8 cellular contexts compared by ENCODE assay signal in the genomic region with DNA sequence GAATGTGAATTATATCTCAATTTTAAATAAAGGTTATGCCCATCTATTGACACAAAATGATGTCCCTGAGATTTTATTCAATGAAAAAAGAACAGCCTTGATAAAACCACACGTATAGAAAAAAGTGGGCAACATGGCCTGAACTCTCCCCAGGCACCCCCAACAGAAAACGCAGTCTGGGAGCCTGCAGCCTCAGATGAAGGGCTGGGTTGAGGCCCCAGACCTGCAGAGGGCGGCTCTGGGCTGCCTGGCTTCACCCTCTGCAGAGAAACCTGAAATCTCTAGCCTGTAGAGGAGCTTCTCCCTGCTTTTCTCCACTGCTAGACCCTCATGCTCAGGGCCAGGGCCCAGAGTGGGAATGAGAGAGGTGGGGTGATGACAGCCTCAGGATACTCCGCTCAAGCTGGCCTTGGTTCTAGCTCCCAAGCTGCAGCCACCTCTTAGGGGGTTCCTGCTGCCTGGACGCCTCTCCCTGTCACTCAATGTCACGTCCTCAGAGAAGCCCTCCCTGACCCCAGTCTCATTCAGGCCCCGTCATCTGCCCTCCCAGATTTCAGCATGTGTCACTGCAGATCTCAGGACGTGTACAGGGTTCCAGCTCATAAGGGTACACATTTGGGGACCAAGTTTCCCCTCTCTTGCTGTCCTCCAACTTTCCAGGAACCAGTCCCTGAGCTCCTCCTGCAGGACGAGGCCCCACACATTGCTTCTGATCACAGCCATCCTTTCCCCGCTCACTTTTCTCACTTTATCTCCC. TPM values are rescaled to one million over a fixed set of nuclear protein-coding genes. Genes with fewer than 3 reads are reported as not detected.
DNase-seq lines count a peak whose midpoint lies in the region; ATAC-seq and TF ChIP-seq lines count a peak whose summit lies in the region.

No MANE protein-coding gene starts in this region.

- intact Hi-C loops in activated CD4-positive, alpha-beta memory T cell treated with anti-CD3 and anti-CD28 coated beads for 36 hours (cut with micrococcal nuclease) = loop anchor here (5.0 kb wide), 1 partner anchor 61 kb away; a partner anchor contains a TSS

- POLR2A ChIA-PET in activated CD4-positive, alpha-beta memory T cell treated with anti-CD3 and anti-CD28 coated beads for 36 hours (lab: Charles Lee) = interaction anchor here (0.6 to 2.4 kb wide), 5 partner anchors 9 to 221 kb away, joined by 3 to 7 read pairs (median 3); a partner anchor contains a TSS

- H3K36me3 ChIP-seq in HUES64 (ENCODE audit: insufficient read depth, low read length) = peaks cover 13% of the 10 kb centered on the region
- no peaks in the 10 kb centered on the region for H3K36me3 ChIP-seq in smooth muscle cell (ENCODE audit: low read depth)

- H3K27ac Mint-ChIP-seq in activated CD4-positive, alpha-beta memory T cell treated with anti-CD3 and anti-CD28 coated beads for 36 hours = peak overlapping the region; percentile 84

- no peaks in the 10 kb centered on the region for H3K9me3 Mint-ChIP-seq in activated CD4-positive, alpha-beta memory T cell treated with anti-CD3 and anti-CD28 coated beads for 36 hours

- H3K27me3 ChIP-seq in HUES64 (ENCODE audit: insufficient read depth, low read length) = no peaks in the 10 kb centered on the region
- no peaks in the 10 kb centered on the region for H3K27me3 ChIP-seq in foreskin keratinocyte
- no peaks in the 10 kb centered on the region for H3K27me3 ChIP-seq in smooth muscle cell (ENCODE audit: low read depth)

- H3K27ac ChIP-seq in HUES64 (ENCODE audit: low read depth, low read length) (peak overlapping the region; percentile 100), foreskin keratinocyte (no peak overlapping the region), smooth muscle cell (ENCODE audit: low read depth) (peak overlapping the region; percentile 90)

- ATAC-seq in foreskin keratinocyte (no peak), HG03196 (IDR thresholded peaks at IDR 0.05; ENCODE audit: unreplicated experiment) (no peak), HG03378 (IDR thresholded peaks at IDR 0.05; ENCODE audit: unreplicated experiment) (no peak)

- CTCF ChIA-PET in activated CD4-positive, alpha-beta memory T cell treated with anti-CD3 and anti-CD28 coated beads for 36 hours (lab: Charles Lee) = interaction anchor here (0.6 to 1.5 kb wide), 10 partner anchors 11 to 575 kb away, joined by 3 to 6 read pairs (median 4); no protein-coding TSS in a partner anchor

- H3K9ac ChIP-seq in HUES64 (ENCODE audit: low read depth, low read length) (peak overlapping the region; percentile 100), smooth muscle cell (ENCODE audit: low read depth) (peak overlapping the region; percentile 92)

- H3K36me3 Mint-ChIP-seq in activated CD4-positive, alpha-beta memory T cell treated with anti-CD3 and anti-CD28 coated beads for 36 hours = peaks cover 17% of the 10 kb centered on the region

- DNase-seq in EH (ENCODE audit: low read depth) = peak; percentile 41
- DNase-seq in activated CD4-positive, alpha-beta memory T cell treated with anti-CD3 and anti-CD28 coated beads for 36 hours = peak; percentile 49
- no peak for DNase-seq in foreskin keratinocyte
- no peak for DNase-seq in smooth muscle cell (lab: John Stamatoyannopoulos, UW; ENCODE audit: unreplicated experiment)
- no peak for DNase-seq in NK-92 (lab: John Stamatoyannopoulos, UW; ENCODE audit: unreplicated experiment)

- peaks cover 63% of the 10 kb centered on the region for H3K79me2 ChIP-seq in smooth muscle cell (ENCODE audit: low read depth)

- H2AFZ ChIP-seq in smooth muscle cell (ENCODE audit: low read depth) = no peak overlapping the region

- peak overlapping the region; percentile 86 for H3K4me3 Mint-ChIP-seq in activated CD4-positive, alpha-beta memory T cell treated with anti-CD3 and anti-CD28 coated beads for 36 hours

- peak overlapping the region; percentile 92 for H3K4me2 ChIP-seq in smooth muscle cell

- TF ChIP-seq CTCF in foreskin keratinocyte (conservative IDR thresholded peaks at IDR 0.05) (peak; percentile 52), smooth muscle cell (IDR thresholded peaks at IDR 0.05; ENCODE audit: borderline replicate concordance, insufficient read depth, poor library complexity, severe bottlenecking) (no peak)

- 41% methylated on average over 10 of the region's 10 CpGs for WGBS in HUES64
- 50% methylated on average over 10 of the region's 10 CpGs for WGBS in smooth muscle cell (ENCODE audit: low lambda C conversion rate)

- H3K4me3 ChIP-seq in HUES64 (ENCODE audit: low read length) (peak overlapping the region; percentile 99), smooth muscle cell (peak overlapping the region; percentile 72)

- H3F3A ChIP-seq in smooth muscle cell (ENCODE audit: low read depth) = no peaks in the 10 kb centered on the region

- H4K20me1 ChIP-seq in smooth muscle cell (ENCODE audit: low read depth) = peaks cover 59% of the 10 kb centered on the region

- H3K9me3 ChIP-seq in HUES64 (ENCODE audit: insufficient read depth, low read depth, low read length) (no peaks in the 10 kb centered on the region), smooth muscle cell (replicated peaks; ENCODE audit: low read depth) (no peaks in the 10 kb centered on the region)

- peaks cover 18% of the 10 kb centered on the region for H3K4me1 Mint-ChIP-seq in activated CD4-positive, alpha-beta memory T cell treated with anti-CD3 and anti-CD28 coated beads for 36 hours (ENCODE audit: low read depth)

- H3K4me1 ChIP-seq in HUES64 (ENCODE audit: insufficient read depth, low read length) = peaks cover 3% of the 10 kb centered on the region; the same call in 1 of the 2 replicates
- peaks cover 15% of the 10 kb centered on the region for H3K4me1 ChIP-seq in foreskin keratinocyte
- H3K4me1 ChIP-seq in smooth muscle cell (ENCODE audit: low read depth) = no peaks in the 10 kb centered on the region

- H3K27me3 Mint-ChIP-seq in activated CD4-positive, alpha-beta memory T cell treated with anti-CD3 and anti-CD28 coated beads for 36 hours = no peaks in the 10 kb centered on the region

RNA-seq across cellular contexts. Expression of a gene that starts 1.8 kb away (rescaled TPM):
- polyA plus RNA-seq in HUES64 (2013, experiment 1 of 2) = 56.1 TPM
- polyA plus RNA-seq in HUES64 (2013, experiment 2 of 2) = 49.9 TPM
- total RNA-seq in activated CD4-positive, alpha-beta memory T cell treated with anti-CD3 and anti-CD28 coated beads for 36 hours = 10 to 100 TPM; 67.7 to 71.4 TPM
- total RNA-seq in foreskin keratinocyte (77.1 and 86.3 TPM in 2 replicates), smooth muscle cell (40.3 and 50.7 TPM in 2 replicates)
- polyA plus RNA-seq in foreskin keratinocyte (80.5 and 85.0 TPM in 2 replicates), smooth muscle cell (47.3 and 52.7 TPM in 2 replicates)

RNA-seq across cellular contexts. Expression of a gene that starts 14.4 kb away (rescaled TPM):
- polyA plus RNA-seq in HUES64 (2013, experiment 1 of 2) = 132 TPM
- 139 TPM for polyA plus RNA-seq in HUES64 (2013, experiment 2 of 2)
- total RNA-seq in activated CD4-positive, alpha-beta memory T cell treated with anti-CD3 and anti-CD28 coated beads for 36 hours = 100 to 1,000 TPM; 266 to 277 TPM
- total RNA-seq in foreskin keratinocyte = 87.3 and 109 TPM in 2 replicates
- polyA plus RNA-seq in foreskin keratinocyte = 345 and 361 TPM in 2 replicates
- 32.3 and 40.4 TPM in 2 replicates for total RNA-seq in smooth muscle cell
- polyA plus RNA-seq in smooth muscle cell = 550 and 592 TPM in 2 replicates

RNA-seq across cellular contexts. Expression of a gene that starts 22.7 kb away (rescaled TPM):
- polyA plus RNA-seq in HUES64 (2013, experiment 1 of 2) = 36.9 TPM
- 41.0 TPM for polyA plus RNA-seq in HUES64 (2013, experiment 2 of 2)
- 1 to 10 TPM; 6.0 to 6.1 TPM for total RNA-seq in activated CD4-positive, alpha-beta memory T cell treated with anti-CD3 and anti-CD28 coated beads for 36 hours
- total RNA-seq in foreskin keratinocyte (26.2 and 27.9 TPM in 2 replicates), smooth muscle cell (28.6 and 41.5 TPM in 2 replicates)
- polyA plus RNA-seq in foreskin keratinocyte (12.3 and 13.7 TPM in 2 replicates), smooth muscle cell (8.4 and 9.3 TPM in 2 replicates)

Comparison
In these comparisons a context has a peak if more than half of its experiments do, and no peak if none do; other contexts are left out.
1. DNase-seq: peak in EH (single experiment) and activated CD4-positive, alpha-beta memory T cell treated with anti-CD3 and anti-CD28 coated beads for 36 hours (single experiment); none in foreskin keratinocyte (0 of 2), smooth muscle cell (single experiment) and NK-92 (single experiment).